1 cellular context compared by ENCODE assay signal in genomic region chr9:128115187-128116103, GRCh38.
TF ChIP-seq lines count a peak whose summit lies in the region.

No MANE protein-coding gene starts in this region.

TF ChIP-seq in HepG2, 621 proteins besides CTCF, POLR2A, EP300 and RAD21 (continued from another document and continues in another):
- TF ChIP-seq CEBPG (CRISPR knock-in tag; IDR thresholded peaks at IDR 0.05) (peak; percentile 65), YY1 (IDR thresholded peaks at IDR 0.05; ENCODE audit: insufficient read depth, insufficient replicate concordance, low read depth, low read length) (peak; percentile 43), ZMYM3 (CRISPR knock-in tag; IDR thresholded peaks at IDR 0.05) (peak; percentile 99), HMGXB3 (CRISPR knock-in tag; IDR thresholded peaks at IDR 0.05; ENCODE audit: borderline replicate concordance) (0 out of 2 replicates have a peak, but pooled peaks have one; percentile 58), HNRNPL (IDR thresholded peaks at IDR 0.05; ENCODE audit: low read depth, low read length) (peak; percentile 91), ZNF547 (CRISPR knock-in tag; IDR thresholded peaks at IDR 0.05) (no peak; the same call in none of the 2 replicates), CREB1 (IDR thresholded peaks at IDR 0.05) (0 out of 2 replicates have a peak, but pooled peaks have one; percentile 4), CREB1 (CRISPR knock-in tag; IDR thresholded peaks at IDR 0.05) (no peak; the same call in 1 of the 2 replicates), ONECUT2 (CRISPR knock-in tag; IDR thresholded peaks at IDR 0.05) (no peak), TBL1XR1 (IDR thresholded peaks at IDR 0.05; ENCODE audit: borderline replicate concordance, low read length, partially characterized antibody) (no peak), FOXM1 (CRISPR knock-in tag; IDR thresholded peaks at IDR 0.05) (no peak), ZMAT5 (CRISPR knock-in tag; IDR thresholded peaks at IDR 0.05; ENCODE audit: borderline replicate concordance, low read depth) (no peak), GZF1 (CRISPR knock-in tag; IDR thresholded peaks at IDR 0.05) (peak; percentile 62; the same call in 1 of the 2 replicates), NR2F6 (IDR thresholded peaks at IDR 0.05) (peak; percentile 78), NR2F6 (CRISPR knock-in tag; IDR thresholded peaks at IDR 0.05) (peak; percentile 92), TRIM24 (CRISPR knock-in tag; IDR thresholded peaks at IDR 0.05) (peak; percentile 91; the same call in 1 of the 2 replicates), ZNF703 (CRISPR knock-in tag; IDR thresholded peaks at IDR 0.05; ENCODE audit: borderline replicate concordance) (no peak), ZXDC (CRISPR knock-in tag; IDR thresholded peaks at IDR 0.05) (no peak; the same call in 1 of the 2 replicates), ZMAT3 (CRISPR knock-in tag; conservative IDR thresholded peaks at IDR 0.05) (peak; percentile 93), ATM (IDR thresholded peaks at IDR 0.05; ENCODE audit: borderline replicate concordance) (no peak), RFXANK (CRISPR knock-in tag; IDR thresholded peaks at IDR 0.05) (no peak), THAP7 (CRISPR knock-in tag; IDR thresholded peaks at IDR 0.05) (0 out of 2 replicates have a peak, but pooled peaks have one; percentile 53), ZNF329 (CRISPR knock-in tag; IDR thresholded peaks at IDR 0.05; ENCODE audit: low read depth) (peak; percentile 13; the same call in 1 of the 2 replicates), ZNF362 (CRISPR knock-in tag; IDR thresholded peaks at IDR 0.05; ENCODE audit: borderline replicate concordance) (peak; percentile 81; the same call in 1 of the 2 replicates), ZBTB14 (CRISPR knock-in tag; IDR thresholded peaks at IDR 0.05) (no peak), ZNF235 (CRISPR knock-in tag; IDR thresholded peaks at IDR 0.05; ENCODE audit: borderline replicate concordance) (peak; percentile 95; the same call in 1 of the 2 replicates), ZBTB42 (CRISPR knock-in tag; IDR thresholded peaks at IDR 0.05) (0 out of 2 replicates have a peak, but pooled peaks have one; percentile 64), TAF1 (CRISPR knock-in tag; IDR thresholded peaks at IDR 0.05) (peak; percentile 35; the same call in 1 of the 2 replicates), KDM2A (CRISPR knock-in tag; IDR thresholded peaks at IDR 0.05; ENCODE audit: borderline replicate concordance, low read depth) (peak; percentile 71), ELF3 (CRISPR knock-in tag; IDR thresholded peaks at IDR 0.05) (peak; percentile 99), ETS1 (CRISPR knock-in tag; IDR thresholded peaks at IDR 0.05) (no peak), TOE1 (CRISPR knock-in tag; IDR thresholded peaks at IDR 0.05) (peak; percentile 26; the same call in 1 of the 2 replicates), TRAFD1 (CRISPR knock-in tag; IDR thresholded peaks at IDR 0.05; ENCODE audit: borderline replicate concordance) (no peak), MNT (IDR thresholded peaks at IDR 0.05) (peak; percentile 66), ZBTB8A (CRISPR knock-in tag; IDR thresholded peaks at IDR 0.05; ENCODE audit: borderline replicate concordance, low read depth) (no peak), KDM1A (CRISPR knock-in tag; IDR thresholded peaks at IDR 0.05) (no peak), GMEB2 (CRISPR knock-in tag; IDR thresholded peaks at IDR 0.05; ENCODE audit: low read depth) (no peak), HOMEZ (CRISPR knock-in tag; IDR thresholded peaks at IDR 0.05; ENCODE audit: low read depth) (peak; percentile 74)
